In genomic region chr4:60500860-60501259, GRCh38 we compare ENCODE assay signal across 17 cellular contexts.
DNase-seq lines count a peak whose midpoint lies in the region; ATAC-seq and TF ChIP-seq lines count a peak whose summit lies in the region.
"Had no signal": no experiment of that assay in that cellular context is flagged by ENCODE, and none has a peak within 500 bp of the region (broad histone marks: within the 10 kb centered on the region; RNA-seq: fewer than 3 reads in every experiment).

No MANE protein-coding gene starts in this region.

- no peak overlapping the region for H2AFZ ChIP-seq in H9 (ENCODE audit: low read length)
- H2AFZ ChIP-seq: GM23248 had no signal

- H2BK15ac ChIP-seq in H9 (ENCODE audit: low read depth, low read length), result no peak overlapping the region
- H2BK15ac ChIP-seq in mesendoderm (replicated peaks; ENCODE audit: low read depth), result no peak overlapping the region

- no peak for ATAC-seq in HG03108 (IDR thresholded peaks at IDR 0.05; ENCODE audit: unreplicated experiment)
- ATAC-seq in HG02938 (IDR thresholded peaks at IDR 0.05; ENCODE audit: unreplicated experiment), result no peak

- peaks cover 16 to 21% of the 10 kb centered on the region in 2 experiments for H3K4me1 Mint-ChIP-seq in H9
- H3K4me1 Mint-ChIP-seq in mesothelial cell of epicardium, result peaks cover 3% of the 10 kb centered on the region
- H3K4me1 Mint-ChIP-seq: IgD-negative memory B cell had no signal

- no peak for DNase-seq in H9
- DNase-seq in astrocyte of the spinal cord (ENCODE audit: low read depth, low spot score), result peak; percentile 6
- peak; percentile 25 for DNase-seq in mesendoderm
- DNase-seq in putamen (ENCODE audit: low spot score), result peak; percentile 0
- DNase-seq in colonic mucosa, result no peak
- DNase-seq in mesothelial cell of epicardium (ENCODE audit: low spot score in 2 of 2, unreplicated experiment in 2 of 2), result no peak
- DNase-seq: Calu3; CD4-positive, alpha-beta T cell; DMS79; GM23248; NCI-H2029; NCI-H2171 treated with DMSO at 0.1 percent for 48 hours; NCI-H510A; SIG-M5 had no signal

- H2BK5ac ChIP-seq in H9 (ENCODE audit: insufficient read length, low read length) (no peak overlapping the region), mesendoderm (ENCODE audit: low read length) (no peak overlapping the region)

- H3K79me1 ChIP-seq in H9 (ENCODE audit: insufficient read depth, low read depth, low read length, poor library complexity, severe bottlenecking) (no peaks in the 10 kb centered on the region), mesendoderm (ENCODE audit: low read length) (no peaks in the 10 kb centered on the region)

- H3K23ac ChIP-seq in H9 (ENCODE audit: insufficient read length, low read depth, low read length) (no peak overlapping the region), mesendoderm (ENCODE audit: low read length) (no peak overlapping the region)

- H2AK5ac ChIP-seq in H9 (ENCODE audit: insufficient read length, low read length) (no peak overlapping the region), mesendoderm (ENCODE audit: low read length) (no peak overlapping the region)

- H4K91ac ChIP-seq in H9 (ENCODE audit: insufficient read length, low read depth, low read length), result no peak overlapping the region

- WGBS in H9 (ENCODE audit: extremely low coverage, insufficient read length, low lambda C conversion rate), result no CpG with 5 or more reads among the region's 1 CpG
- no CpG with 5 or more reads among the region's 1 CpG for WGBS in mesendoderm (ENCODE audit: extremely low coverage, insufficient coverage, low lambda C conversion rate)

- H3K4me3 ChIP-seq in astrocyte of the spinal cord (ENCODE audit: low read depth, low read length) (no peak overlapping the region), mesendoderm (ENCODE audit: low read length) (no peak overlapping the region), colonic mucosa (no peak overlapping the region)
- H3K4me3 ChIP-seq: GM23248 had no signal

- TF ChIP-seq CTCF in H9 (conservative IDR thresholded peaks at IDR 0.05) (no peak), astrocyte of the spinal cord (IDR thresholded peaks at IDR 0.05; ENCODE audit: low read depth, low read length) (no peak), colonic mucosa (IDR thresholded peaks at IDR 0.05) (no peak), mesothelial cell of epicardium (IDR thresholded peaks at IDR 0.05; ENCODE audit: unreplicated experiment) (no peak)

- H3K36me3 Mint-ChIP-seq in H9 (ENCODE audit: insufficient read depth in 1 of 3, low read depth in 3 of 3) (peaks cover 0 to 2% (median 0%) of the 10 kb centered on the region in 3 experiments; a peak in 2 of 7 replicates), mesothelial cell of epicardium (no peaks in the 10 kb centered on the region)

- no peak overlapping the region for H4K8ac ChIP-seq in H9 (replicated peaks; ENCODE audit: insufficient read length, low read depth, low read length)
- no peak overlapping the region for H4K8ac ChIP-seq in mesendoderm (ENCODE audit: low read depth, low read length)

- in situ Hi-C loops in astrocyte of the spinal cord (cut with HindIII; ENCODE audit: low sequenced_read_pairs), result no loop called here

- no peak overlapping the region for H3K4ac ChIP-seq in H9 (ENCODE audit: low read depth, low read length)
- H3K4ac ChIP-seq in mesendoderm (ENCODE audit: low read depth, low read length), result no peak overlapping the region

- H3K23me2 ChIP-seq in H9 (ENCODE audit: insufficient read length, low read depth, low read length, poor library complexity, severe bottlenecking), result no peaks in the 10 kb centered on the region

- H3K4me2 ChIP-seq in H9 (ENCODE audit: insufficient read depth, insufficient read length, low read length), result no peak overlapping the region
- H3K4me2 ChIP-seq in mesendoderm (ENCODE audit: low read length), result no peak overlapping the region

- H3K56ac ChIP-seq in H9 (ENCODE audit: insufficient read length, low read depth, low read length) (no peak overlapping the region), mesendoderm (ENCODE audit: low read length) (no peak overlapping the region)

- no peak overlapping the region for H4K5ac ChIP-seq in H9 (ENCODE audit: insufficient read length, low read depth, low read length)
- no peak overlapping the region for H4K5ac ChIP-seq in mesendoderm (ENCODE audit: low read length)

- H3T11ph ChIP-seq in H9 (ENCODE audit: low read length), result no peak overlapping the region

- H2BK120ac ChIP-seq in H9 (ENCODE audit: low read depth, low read length, poor library complexity, severe bottlenecking) (no peak overlapping the region), mesendoderm (ENCODE audit: low read depth, low read length) (no peak overlapping the region)

- H3K79me2 ChIP-seq in H9 (ENCODE audit: insufficient read depth, low read length) (no peaks in the 10 kb centered on the region), mesendoderm (ENCODE audit: control insufficient read depth, insufficient read depth, low read length) (no peaks in the 10 kb centered on the region)

- H3K14ac ChIP-seq in H9 (ENCODE audit: insufficient read depth, low read length), result no peak overlapping the region

- peaks cover 0 to 5% of the 10 kb centered on the region in 2 experiments; a peak in 2 of 5 replicates for H3K9me3 Mint-ChIP-seq in H9
- no peaks in the 10 kb centered on the region for H3K9me3 Mint-ChIP-seq in mesothelial cell of epicardium

- no peaks in the 10 kb centered on the region for H3K27me3 Mint-ChIP-seq in H9 (ENCODE audit: low read depth)
- H3K27me3 Mint-ChIP-seq in mesothelial cell of epicardium (ENCODE audit: low read depth), result no peaks in the 10 kb centered on the region
- H3K27me3 Mint-ChIP-seq: CD4-positive, alpha-beta T cell; IgD-negative memory B cell had no signal

- no peak overlapping the region for H3K4me3 Mint-ChIP-seq in H9
- no peak overlapping the region for H3K4me3 Mint-ChIP-seq in mesothelial cell of epicardium
- H3K4me3 Mint-ChIP-seq: CD4-positive, alpha-beta T cell; IgD-negative memory B cell had no signal

- H3K9me3 ChIP-seq in H9 (ENCODE audit: control insufficient read depth, low read depth, low read length) (no peaks in the 10 kb centered on the region), colonic mucosa (no peaks in the 10 kb centered on the region)

- no peaks in the 10 kb centered on the region for H3K36me3 ChIP-seq in mesendoderm (ENCODE audit: control insufficient read depth, insufficient read depth, low read length)
- H3K36me3 ChIP-seq in colonic mucosa, result no peaks in the 10 kb centered on the region

- H2BK12ac ChIP-seq in H9 (ENCODE audit: insufficient read length, low read depth, low read length), result no peak overlapping the region

- intact Hi-C loops in colonic mucosa (cut with DNase I), result no loop called here

- no peak overlapping the region for H2BK20ac ChIP-seq in H9 (ENCODE audit: low read depth, low read length, poor library complexity, severe bottlenecking)

- H3K9ac ChIP-seq in H9 (ENCODE audit: extremely low read depth, insufficient read length, low read length) (no peak overlapping the region), mesendoderm (ENCODE audit: low read length) (no peak overlapping the region), colonic mucosa (ENCODE audit: low read depth in 2 of 2, low read length in 2 of 2) (no peak overlapping the region)
- H3K9ac ChIP-seq: GM23248 had no signal

- no peaks in the 10 kb centered on the region for H4K20me1 ChIP-seq in H9 (ENCODE audit: control insufficient read depth, insufficient read depth, insufficient read length)

- H3K27ac Mint-ChIP-seq in H9 (peak overlapping the region; percentile 78 to 99 (median 94); a peak in 6 of 7 replicates), mesothelial cell of epicardium (no peak overlapping the region)
- H3K27ac Mint-ChIP-seq: CD4-positive, alpha-beta T cell; IgD-negative memory B cell had no signal

- H3K27ac ChIP-seq in H9 (ENCODE audit: insufficient read length, low read depth, low read length) (no peak overlapping the region), mesendoderm (ENCODE audit: low read depth, low read length) (no peak overlapping the region), colonic mucosa (no peak overlapping the region)
- H3K27ac ChIP-seq: GM23248 had no signal

- H3K27me3 ChIP-seq in H9 (ENCODE audit: insufficient read depth, low read length) (no peaks in the 10 kb centered on the region), mesendoderm (ENCODE audit: insufficient read depth, low read length, poor library complexity) (no peaks in the 10 kb centered on the region), colonic mucosa (no peaks in the 10 kb centered on the region)

- H3K4me1 ChIP-seq in H9 (ENCODE audit: insufficient read depth, low read length) (no peaks in the 10 kb centered on the region; the same call in 1 of the 2 replicates), mesendoderm (ENCODE audit: control insufficient read depth, low read depth, low read length) (no peaks in the 10 kb centered on the region), colonic mucosa (no peaks in the 10 kb centered on the region)

- H3K18ac ChIP-seq in H9 (ENCODE audit: insufficient read length, low read depth, low read length) (no peak overlapping the region), mesendoderm (ENCODE audit: low read length) (no peak overlapping the region)

Comparison
In these comparisons a context has a peak if more than half of its experiments do, and no peak if none do; other contexts are left out.
1. DNase-seq: peak in astrocyte of the spinal cord (single experiment), mesendoderm (single experiment) and putamen (single experiment); none in H9 (single experiment), colonic mucosa (single experiment) and mesothelial cell of epicardium (0 of 2).